Comparison of ENCODE assay signal across 8 cellular contexts in genomic region chr1:1637479-1637875, GRCh38. TPM values are rescaled to one million over a fixed set of nuclear protein-coding genes. Genes with fewer than 3 reads are reported as not detected.
DNase-seq lines count a peak whose midpoint lies in the region; ATAC-seq, FAIRE-seq and TF ChIP-seq lines count a peak whose summit lies in the region.
"Not testable (repeated sequence)": the region's sequence is repeated elsewhere in the genome, so short reads cannot be mapped to it uniquely, and the experiment has no call there.

No MANE protein-coding gene starts in this region.

- H3K4me1 ChIP-seq in right cardiac atrium (ENCODE audit: control insufficient read depth, insufficient read depth, low read length); left lung; osteoblast (ENCODE audit: insufficient read depth, low read length); spleen; aorta (ENCODE audit: control insufficient read depth in 1 of 2, insufficient read depth in 2 of 2, low read length in 2 of 2): not testable (repeated sequence)

- intact Hi-C loops in right cardiac atrium (cut with DNase I); left lung (cut with DNase I); spleen (cut with DNase I; ENCODE audit: low total_unique reads); aorta (cut with DNase I): not testable (repeated sequence)

- not testable (repeated sequence) for H3K4me3 Mint-ChIP-seq in chondrocyte (ENCODE audit: unreplicated experiment)

- not testable (repeated sequence) for H3K27me3 ChIP-seq in right cardiac atrium (ENCODE audit: control insufficient read depth, insufficient read depth); left lung; osteoblast (ENCODE audit: insufficient read depth, low read length); spleen (replicated peaks in 1 of 7); aorta (ENCODE audit: control insufficient read depth in 1 of 2, insufficient read depth in 2 of 2, low read length in 1 of 2)

- H3K4me3 ChIP-seq in right cardiac atrium (ENCODE audit: low read length); left lung; osteoblast (ENCODE audit: insufficient read depth, low read length); spleen; aorta (ENCODE audit: low read length in 2 of 2): not testable (repeated sequence)

- not testable (repeated sequence) for H3K4me2 ChIP-seq in osteoblast (ENCODE audit: insufficient read depth, low read length)

- not testable (repeated sequence) for H2AFZ ChIP-seq in osteoblast (ENCODE audit: low read length)

- H3K27ac ChIP-seq in right cardiac atrium (ENCODE audit: low read length); left lung; osteoblast (ENCODE audit: low read depth, low read length); spleen; aorta (ENCODE audit: low read depth in 1 of 2, low read length in 2 of 2): not testable (repeated sequence)

- H3K27me3 Mint-ChIP-seq in chondrocyte (ENCODE audit: low read depth): not testable (repeated sequence)

- ATAC-seq in right cardiac atrium; left lung; aorta (ENCODE audit: low FRiP score): not testable (repeated sequence)

- not testable (repeated sequence) for DNase-seq in HTR-8/SVneo (ENCODE audit: insufficient read length, low spot score)
- DNase-seq in activated T-cell treated with anti-CD3 and anti-CD28 coated beads, Interleukin-2, amount 50 U/mL, for 1 hour: peak; percentile 11
- DNase-seq in chondrocyte (ENCODE audit: low spot score) (peak; percentile 56), right cardiac atrium (peak in 2 of 3 donors; percentile 7 to 27), left lung (peak; percentile 6 to 45), osteoblast (ENCODE audit: insufficient read length, low spot score, missing footprints) (peak; percentile 10), spleen (peak; percentile 22), aorta (peak; percentile 30 to 62)

- WGBS in right cardiac atrium: 92% methylated on average over 14 of the region's 14 CpGs
- 92 to 97% (median 93%) methylated on average over 9 to 14 of the region's 14 CpGs for WGBS in spleen, 5 donors
- WGBS in aorta, 2 donors: 84 to 85% methylated on average over 13 to 14 of the region's 14 CpGs

- H4K20me1 ChIP-seq in osteoblast (ENCODE audit: insufficient read depth, low read length): not testable (repeated sequence)

- not testable (repeated sequence) for H3K27ac Mint-ChIP-seq in chondrocyte (ENCODE audit: unreplicated experiment)

- H3K9me3 Mint-ChIP-seq in chondrocyte (ENCODE audit: low read depth): not testable (repeated sequence)

- not testable (repeated sequence) for TF ChIP-seq POLR2A in spleen (IDR thresholded peaks at IDR 0.05)

- H3K36me3 ChIP-seq in left lung (peaks cover 0 to 50% of the 10 kb centered on the region in 2 donors), spleen (peaks cover 0 to 59% (median 33%) of the 10 kb centered on the region in 6 donors)
- H3K36me3 ChIP-seq in osteoblast (ENCODE audit: insufficient read depth, low read length); aorta (ENCODE audit: control insufficient read depth in 1 of 2, insufficient read depth in 2 of 2, low read length in 1 of 2): not testable (repeated sequence)

- not testable (repeated sequence) for TF ChIP-seq CTCF in chondrocyte (IDR thresholded peaks at IDR 0.05); left lung (IDR thresholded peaks at IDR 0.05); osteoblast (IDR thresholded peaks at IDR 0.05; ENCODE audit: extremely low read depth, low read depth, low read length); spleen (IDR thresholded peaks at IDR 0.05 in 8 of 11, conservative IDR thresholded peaks at IDR 0.05 in 3 of 11)

- peak; percentile 40 for FAIRE-seq in HTR-8/SVneo (lab: Jason Lieb, UNC)

- not testable (repeated sequence) for H3K4me1 Mint-ChIP-seq in chondrocyte (ENCODE audit: low read depth)

- not testable (repeated sequence) for H3K9me3 ChIP-seq in right cardiac atrium (ENCODE audit: control insufficient read depth, low read length); left lung; osteoblast (ENCODE audit: low read depth, low read length); spleen; aorta (ENCODE audit: control insufficient read depth, low read length)

- not testable (repeated sequence) for H3K79me2 ChIP-seq in osteoblast (ENCODE audit: insufficient read depth, low read length)

- not testable (repeated sequence) for H3K36me3 Mint-ChIP-seq in chondrocyte (ENCODE audit: low read depth)

RNA-seq across cellular contexts. Expression of gene MMP23B, which starts 5.5 kb away (rescaled TPM):
- total RNA-seq in chondrocyte (18.3 to 71.4 TPM (median 68.7 TPM) in 3 replicates), right cardiac atrium (10 to 100 TPM; 18.7 to 22.4 (median 19.9) TPM), left lung (10 to 100 TPM; 43.5 to 56.7 TPM), osteoblast (0.59 and 1.1 TPM in 2 replicates), spleen (1 to 10 TPM; 1.4 to 7.3 (median 5.8) TPM), aorta (10 to 100 TPM; 15.5 to 74.5 TPM)
- polyA plus RNA-seq in right cardiac atrium (15.8 TPM), spleen (1 to 10 TPM; 4.2 to 9.3 (median 6.3) TPM), aorta (100 to 1,000 TPM in 1 of 2 donors, 10 to 100 TPM in 1; 41.2 to 120 TPM)

RNA-seq across cellular contexts. Expression of gene CDK11B, which starts 21.3 kb away (rescaled TPM):
- total RNA-seq in chondrocyte: 21.1 to 24.2 TPM (median 21.8 TPM) in 3 replicates
- 10 to 100 TPM; 18.8 to 20.6 (median 19.7) TPM for total RNA-seq in right cardiac atrium
- polyA plus RNA-seq in right cardiac atrium: 27.0 TPM
- total RNA-seq in left lung: 10 to 100 TPM; 16.3 to 23.2 TPM
- total RNA-seq in osteoblast: 5.3 and 5.8 TPM in 2 replicates
- 10 to 100 TPM; 19.4 to 34.1 (median 27.9) TPM for total RNA-seq in spleen
- 10 to 100 TPM; 20.0 to 38.2 (median 31.2) TPM for polyA plus RNA-seq in spleen
- total RNA-seq in aorta: 10 to 100 TPM; 25.2 to 27.0 TPM
- 10 to 100 TPM; 42.3 to 44.7 TPM for polyA plus RNA-seq in aorta

RNA-seq across cellular contexts. Expression of gene MIB2, which starts 22.2 kb away (rescaled TPM):
- total RNA-seq in chondrocyte (73.8 to 86.7 TPM (median 76.4 TPM) in 3 replicates), right cardiac atrium (10 to 100 TPM; 49.5 to 77.8 (median 65.5) TPM), left lung (10 to 100 TPM; 55.3 to 73.5 TPM), osteoblast (74.0 and 80.7 TPM in 2 replicates), spleen (10 to 100 TPM; 46.2 to 76.5 (median 72.0) TPM), aorta (10 to 100 TPM; 45.0 to 77.7 TPM)
- polyA plus RNA-seq in right cardiac atrium (52.5 TPM), spleen (100 to 1,000 TPM in 1 of 3 donors, 10 to 100 TPM in 2; 49.6 to 165 (median 74.1) TPM), aorta (100 to 1,000 TPM in 1 of 2 donors, 10 to 100 TPM in 1; 20.4 to 220 TPM)

RNA-seq across cellular contexts. Expression of gene FNDC10, which starts 37.5 kb away (rescaled TPM):
- total RNA-seq in chondrocyte: 23.3 to 32.6 TPM (median 24.8 TPM) in 3 replicates
- total RNA-seq in right cardiac atrium: under 1 TPM; 0.47 to 0.97 (median 0.80) TPM
- 0.68 TPM for polyA plus RNA-seq in right cardiac atrium
- total RNA-seq in left lung: 10 to 100 TPM in 1 of 2 donors, 1 to 10 TPM in 1; 7.7 to 12.2 TPM
- 2.1 and 2.5 TPM in 2 replicates for total RNA-seq in osteoblast
- total RNA-seq in spleen: 1 to 10 TPM; 2.2 to 8.8 (median 5.6) TPM
- 1 to 10 TPM; 2.2 to 4.4 (median 3.4) TPM for polyA plus RNA-seq in spleen
- 1 to 10 TPM; 1.2 to 3.0 TPM for total RNA-seq in aorta
- under 1 TPM; 0.38 to 0.50 TPM for polyA plus RNA-seq in aorta

RNA-seq across cellular contexts. Expression of gene SLC35E2B, which starts 55.1 kb away (rescaled TPM):
- total RNA-seq in chondrocyte: 50.9 to 52.2 TPM (median 51.6 TPM) in 3 replicates
- total RNA-seq in right cardiac atrium: 10 to 100 TPM; 16.9 to 29.5 (median 26.2) TPM
- polyA plus RNA-seq in right cardiac atrium: 14.3 TPM
- 10 to 100 TPM; 45.7 to 55.4 TPM for total RNA-seq in left lung
- total RNA-seq in osteoblast: 33.0 and 38.4 TPM in 2 replicates
- 100 to 1,000 TPM in 1 of 7 donors, 10 to 100 TPM in 6; 48.3 to 105 (median 63.1) TPM for total RNA-seq in spleen
- polyA plus RNA-seq in spleen: 10 to 100 TPM; 18.3 to 26.7 (median 21.9) TPM
- 10 to 100 TPM; 25.2 to 53.5 TPM for total RNA-seq in aorta
- 10 to 100 TPM in 1 of 2 donors, 1 to 10 TPM in 1; 8.1 to 32.0 TPM for polyA plus RNA-seq in aorta
